In genomic region chr6:53302678-53303360, GRCh38 we compare ENCODE assay signal across 8 cellular contexts. TPM values are rescaled to one million over a fixed set of nuclear protein-coding genes. Genes with fewer than 3 reads are reported as not detected.
DNase-seq lines count a peak whose midpoint lies in the region; ATAC-seq, FAIRE-seq and TF ChIP-seq lines count a peak whose summit lies in the region.

No MANE protein-coding gene starts in this region.

- POLR2A ChIA-PET in IMR-90 (lab: Charles Lee; ENCODE audit: unreplicated experiment) (no interaction called here), K562 (lab: Yijun Ruan, JAX) (interaction anchor here (0.5 kb wide), 1 partner anchor 184 kb away, joined by 3 read pairs; no protein-coding TSS in a partner anchor)

- TF ChIP-seq RAD21 in IMR-90 (IDR thresholded peaks at IDR 0.05; ENCODE audit: low read length) (no peak), K562 (CRISPR knock-in tag; conservative IDR thresholded peaks at IDR 0.05 in 1 of 2, IDR thresholded peaks at IDR 0.05 in 1 of 2) (no peak)

- H4K91ac ChIP-seq in IMR-90 (ENCODE audit: insufficient read depth, low read depth, low read length) = peak overlapping the region; percentile 29; the same call in 1 of the 2 replicates

- BruUV-seq in IMR-90 (replicated peaks; lab: Mats Ljungman, UMichigan) (no TSS peak), K562 (replicated peaks; lab: Mats Ljungman, UMichigan) (no TSS peak)

- H3K9me3 ChIP-seq in IMR-90 (ENCODE audit: control insufficient read depth, insufficient read depth, low read length) (no peaks in the 10 kb centered on the region), K562 (replicated peaks; ENCODE audit: control insufficient read depth, insufficient read depth, low read depth, low read length) (no peaks in the 10 kb centered on the region), right lobe of liver (no peaks in the 10 kb centered on the region)

- H4K5ac ChIP-seq in IMR-90 (ENCODE audit: low read depth, low read length) = no peak overlapping the region

- H3K27ac ChIP-seq in IMR-90 (ENCODE audit: insufficient read depth, low read length) = no peak overlapping the region
- no peak overlapping the region for H3K27ac ChIP-seq in K562 (ENCODE audit: extremely low read depth, low read depth, low read length)
- H3K27ac ChIP-seq in right lobe of liver = peak overlapping the region; percentile 27 to 71 (median 41)

- H3K79me1 ChIP-seq in IMR-90 (ENCODE audit: low read depth in 1 of 2, low read length in 2 of 2) = peaks cover 51 to 66% of the 10 kb centered on the region in 2 experiments

- in situ Hi-C loops in IMR-90 (cut with MboI; ENCODE audit: low sequenced_read_pairs) = no loop called here
- in situ Hi-C loops in K562 (cut with MboI) = no loop called here

- peak; percentile 71 for ATAC-seq in IMR-90 (ENCODE audit: low read depth)
- ATAC-seq in K562 = no peak
- peak; percentile 5 to 55 (median 21) for ATAC-seq in right lobe of liver

- no peak overlapping the region for H3K56ac ChIP-seq in IMR-90 (ENCODE audit: extremely low read depth, insufficient read depth, low read length)

- H3K4me1 ChIP-seq in IMR-90 (ENCODE audit: control insufficient read depth, insufficient read depth, low read length) (peaks cover 2% of the 10 kb centered on the region), K562 (replicated peaks in 1 of 2; ENCODE audit: control insufficient read depth in 2 of 2, insufficient read depth in 2 of 2, low read length in 2 of 2) (peaks cover 10 to 53% of the 10 kb centered on the region in 2 experiments), right lobe of liver (peaks cover 0 to 75% (median 33%) of the 10 kb centered on the region in 4 donors)

- H3K36me3 ChIP-seq in IMR-90 (ENCODE audit: control insufficient read depth, insufficient read depth, low read length) (no peaks in the 10 kb centered on the region), K562 (ENCODE audit: control insufficient read depth, insufficient read depth, low read length) (peaks cover 11% of the 10 kb centered on the region), right lobe of liver (no peaks in the 10 kb centered on the region)

- H3K27me3 ChIP-seq in IMR-90 (ENCODE audit: control insufficient read depth, insufficient read depth, low read length) (no peaks in the 10 kb centered on the region), K562 (ENCODE audit: control insufficient read depth in 2 of 2, insufficient read depth in 2 of 2, low read length in 2 of 2) (no peaks in the 10 kb centered on the region), right lobe of liver (no peaks in the 10 kb centered on the region)

- H3K18ac ChIP-seq in IMR-90 (ENCODE audit: low read depth, low read length) = peak overlapping the region; percentile 2; the same call in 1 of the 2 replicates

- FAIRE-seq in K562 (lab: Jason Lieb, UNC) = no peak

- no peak overlapping the region; the same call in 2 of the 3 replicates for H2BK15ac ChIP-seq in IMR-90 (ENCODE audit: low read depth, low read length)

- dilution Hi-C loops in IMR-90 (cut with HindIII; ENCODE audit: low sequenced_read_pairs, unreplicated experiment) = no loop called here

- H3K4ac ChIP-seq in IMR-90 (ENCODE audit: low read depth, low read length) = peak overlapping the region; percentile 3; the same call in 1 of the 2 replicates

- intact Hi-C loops in IMR-90 (cut with micrococcal nuclease) = no loop called here
- intact Hi-C loops in K562 (cut with micrococcal nuclease) = no loop called here
- intact Hi-C loops in right lobe of liver (cut with DNase I) = no loop called here

- no peak overlapping the region for H2AK9ac ChIP-seq in IMR-90 (replicated peaks; ENCODE audit: low read depth, low read length, poor library complexity)

- H4K20me1 ChIP-seq in IMR-90 (ENCODE audit: insufficient read depth, low read length) = peaks cover 3% of the 10 kb centered on the region
- H4K20me1 ChIP-seq in K562 (replicated peaks; ENCODE audit: control insufficient read depth, insufficient read depth, low read length) = peaks cover 37% of the 10 kb centered on the region

- H3K14ac ChIP-seq in IMR-90 (replicated peaks; ENCODE audit: low read depth, low read length) = no peak overlapping the region

- no peak overlapping the region for H2AK5ac ChIP-seq in IMR-90 (ENCODE audit: low read depth, low read length)

- no peak for TF ChIP-seq CTCF in IMR-90 (conservative IDR thresholded peaks at IDR 0.05; ENCODE audit: low read depth, low read length)
- TF ChIP-seq CTCF in K562 (IDR thresholded peaks at IDR 0.05 in 2 of 3, conservative IDR thresholded peaks at IDR 0.05 in 1 of 3; ENCODE audit: insufficient read depth in 2 of 3, low read depth in 1 of 3, low read length in 3 of 3) = no peak
- TF ChIP-seq CTCF in right lobe of liver (IDR thresholded peaks at IDR 0.05) = no peak
- no peak for TF ChIP-seq CTCF in GM10266 (IDR thresholded peaks at IDR 0.05; ENCODE audit: control insufficient read depth, insufficient read depth, low read depth, missing control alignments)

- H2AFZ ChIP-seq in IMR-90 (replicated peaks; ENCODE audit: low read length, poor library complexity) = no peak overlapping the region
- H2AFZ ChIP-seq in K562 (ENCODE audit: low read depth, low read length) = no peak overlapping the region

- CTCF ChIA-PET in IMR-90 (lab: Yijun Ruan, JAX) = no interaction called here
- CTCF ChIA-PET in K562 (lab: Yijun Ruan, JAX; ENCODE audit: low intra/inter-chr PET ratio) = no interaction called here

- no peak overlapping the region for H2BK120ac ChIP-seq in IMR-90 (ENCODE audit: low read depth, low read length)

- H3K9me1 ChIP-seq in IMR-90 (ENCODE audit: insufficient read depth, low read length) = peaks cover 25% of the 10 kb centered on the region
- H3K9me1 ChIP-seq in K562 (ENCODE audit: control insufficient read depth, insufficient read depth, low read length) = no peaks in the 10 kb centered on the region

- H2BK5ac ChIP-seq in IMR-90 (ENCODE audit: low read depth, low read length, poor library complexity, severe bottlenecking) = peak overlapping the region; percentile 60

- TF ChIP-seq POLR2A in IMR-90 (IDR thresholded peaks at IDR 0.05; ENCODE audit: low read depth, low read length) (no peak), K562 (conservative IDR thresholded peaks at IDR 0.05) (no peak), right lobe of liver (IDR thresholded peaks at IDR 0.05) (no peak)

- H3K9ac ChIP-seq in IMR-90 (ENCODE audit: low read depth, low read length) (0 out of 2 replicates have a peak overlapping the region, but pooled peaks have one; percentile 4), K562 (ENCODE audit: insufficient read depth in 1 of 2, low read depth in 2 of 2, low read length in 2 of 2) (0 out of 4 replicates have a peak overlapping the region, but pooled peaks of 1 of the 2 experiments have one; percentile 8)

- H3K4me3 ChIP-seq in IMR-90 (ENCODE audit: insufficient read depth, low read depth, low read length) = peak overlapping the region; percentile 3; the same call in 1 of the 2 replicates
- no peak overlapping the region for H3K4me3 ChIP-seq in K562
- H3K4me3 ChIP-seq in right lobe of liver = no peak overlapping the region

- no CpG with 5 or more reads among the region's 6 CpGs for WGBS in IMR-90 (ENCODE audit: extremely low coverage in 2 of 2, insufficient read length in 1 of 2), 2 experiments
- WGBS in K562 (ENCODE audit: insufficient coverage, low coverage, missing lambda C conversion rate) = 18% methylated on average over 6 of the region's 6 CpGs
- 17% methylated on average over 6 of the region's 6 CpGs for WGBS in right lobe of liver (ENCODE audit: insufficient coverage, low coverage, low lambda C conversion rate, missing lambda C conversion rate)

- TF ChIP-seq EP300 in K562 (IDR thresholded peaks at IDR 0.05; ENCODE audit: low read length) = no peak

- no peak overlapping the region for H2BK20ac ChIP-seq in IMR-90 (ENCODE audit: low read depth, low read length)

- DNase-seq in A172 (ENCODE audit: low spot score) = peak; percentile 87
- peak; percentile 82 for DNase-seq in IMR-90
- no peak for DNase-seq in K562 (ENCODE audit: extremely low read depth in 1 of 4, low spot score in 3 of 4)
- no peak for DNase-seq in right lobe of liver
- DNase-seq in HUDEP-2 (lab: John Stamatoyannopoulos, UW; ENCODE audit: unreplicated experiment in 76 of 76) = no peak
- DNase-seq in inferior parietal cortex (ENCODE audit: extremely low spot score) = no peak
- no peak for DNase-seq in activated CD8-positive, alpha-beta memory T cell treated with anti-CD3 and anti-CD28 coated beads, Interleukin-2, amount 50 U/mL, for 48 hours
- no peak for DNase-seq in GM10266 (ENCODE audit: extremely low spot score)

- peak overlapping the region; percentile 33; the same call in 1 of the 2 replicates for H3K4me2 ChIP-seq in IMR-90 (ENCODE audit: low read depth, low read length)
- no peak overlapping the region for H3K4me2 ChIP-seq in K562 (ENCODE audit: insufficient read depth, low read length)

- peak overlapping the region; percentile 0; the same call in 1 of the 2 replicates for H3K23ac ChIP-seq in IMR-90 (ENCODE audit: low read depth, low read length)

- H4K8ac ChIP-seq in IMR-90 (ENCODE audit: low read depth in 2 of 2, low read length in 2 of 2) = no peak overlapping the region

- peaks cover 80% of the 10 kb centered on the region for H3K79me2 ChIP-seq in K562 (ENCODE audit: control insufficient read depth, insufficient read depth, low read length)

RNA-seq across cellular contexts. Expression of gene ELOVL5, which starts 45.9 kb away (rescaled TPM):
- total RNA-seq in A172 (2014; rRNA removed; shearing (Covaris generic)) = 57.3 and 74.4 TPM in 2 replicates
- 42.3 and 50.5 TPM in 2 replicates for total RNA-seq in IMR-90 (2012; rRNA removed)
- polyA plus RNA-seq in IMR-90 (2012; rRNA removed) = 29.7 and 32.1 TPM in 2 replicates
- polyA plus RNA-seq in IMR-90 (2012; cell fraction: cytosol; rRNA removed) = 9.0 and 11.1 TPM in 2 replicates
- polyA plus RNA-seq in IMR-90 (2012; cell fraction: nucleus; rRNA removed; ENCODE audit: low replicate concordance) = 13.4 and 51.1 TPM in 2 replicates
- 254 and 349 TPM in 2 replicates for total RNA-seq in K562 (2011; cell fraction: chromatin; rRNA removed; ENCODE audit: low replicate concordance)
- 242 and 277 TPM in 2 replicates for total RNA-seq in K562 (2011; cell fraction: nucleolus; rRNA removed)
- 310 and 344 TPM in 2 replicates for total RNA-seq in K562 (2011; cell fraction: nucleoplasm; rRNA removed)
- total RNA-seq in K562 (2014; rRNA removed) = 70.6 and 80.6 TPM in 2 replicates
- 131 and 151 TPM in 2 replicates for total RNA-seq in K562 (2014; rRNA removed; fragmentation: Illumina TruSeq; extraction: Trizol)
- total RNA-seq in K562 (2015; rRNA removed; fragmentation: Illumina TruSeq; extraction: Trizol) = 122 and 132 TPM in 2 replicates
- total RNA-seq in K562 (2021) = 134 and 151 TPM in 2 replicates
- polyA plus RNA-seq in K562 (2011; rRNA removed) = 245 TPM in 2 replicates
- polyA plus RNA-seq in K562 (2011; cell fraction: cytosol; rRNA removed) = 106 and 186 TPM in 2 replicates
- 434 and 508 TPM in 2 replicates for polyA plus RNA-seq in K562 (2011; cell fraction: nucleus; rRNA removed)
- 143 and 177 TPM in 2 replicates for polyA plus RNA-seq in K562 (2012)
- 150 and 172 TPM in 2 replicates for polyA plus RNA-seq in K562 (2014; fragmentation: Illumina TruSeq; extraction: Trizol)
- polyA plus RNA-seq in K562 (2014; fragmentation: Nextera tagmentation; extraction: Ambion mirVana) = 100 to 1,000 TPM; 124 to 148 TPM
- polyA plus RNA-seq in K562 (2014; rRNA removed) = 107 and 109 TPM in 2 replicates
- polyA minus RNA-seq in K562 (2011; rRNA and poly(A)+ RNA removed) = 294 and 362 TPM in 2 replicates
- polyA minus RNA-seq in K562 (2011; cell fraction: cytosol; rRNA and poly(A)+ RNA removed) = 132 and 149 TPM in 2 replicates
- polyA minus RNA-seq in K562 (2011; cell fraction: nucleus; rRNA and poly(A)+ RNA removed) = 163 and 262 TPM in 2 replicates
- total RNA-seq in right lobe of liver = 100 to 1,000 TPM in 1 of 6 experiments, 10 to 100 TPM in 5; 48.5 to 117 (median 55.7) TPM

Comparison
In these comparisons a context has a peak if more than half of its experiments do, and no peak if none do; other contexts are left out.
1. DNase-seq: peak in A172 (single experiment) and IMR-90 (single experiment); none in K562 (0 of 4), right lobe of liver (0 of 3), HUDEP-2 (0 of 76), inferior parietal cortex (single experiment), activated CD8-positive, alpha-beta memory T cell treated with anti-CD3 and anti-CD28 coated beads, Interleukin-2, amount 50 U/mL, for 48 hours (single experiment) and GM10266 (single experiment).
2. H3K27ac ChIP-seq: peak in right lobe of liver (3 of 3); none in IMR-90 (single experiment) and K562 (single experiment).